In the genomic region with DNA sequence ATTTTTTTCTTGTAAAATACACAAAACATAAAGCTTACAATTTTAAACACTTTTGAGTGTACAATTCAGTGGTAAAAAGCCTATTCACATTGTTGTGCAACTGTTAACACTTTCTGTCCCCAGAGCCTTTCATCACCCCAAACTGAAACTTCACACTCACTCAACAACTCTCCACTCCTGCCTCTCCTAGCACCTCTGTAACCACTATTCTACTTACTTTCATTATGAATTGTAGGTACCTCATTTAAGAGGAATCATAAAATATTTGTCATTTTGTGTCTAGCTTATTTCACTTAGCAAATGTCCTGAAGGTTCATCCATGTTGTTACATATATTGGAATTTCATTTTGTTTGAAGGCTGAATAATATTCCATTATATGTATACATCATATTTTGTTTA, we compare ENCODE assay signal across 1 cellular context.
A peak's percentile ranks its signal among the peaks of the same experiment; 100 is the strongest.
TF ChIP-seq lines count a peak whose summit lies in the region.

No MANE protein-coding gene starts in this region.

TF ChIP-seq in GM12878, 131 proteins besides CTCF, POLR2A, EP300 and RAD21 (continued from another document and continues in another):
- TF ChIP-seq IKZF2 (IDR thresholded peaks at IDR 0.05) = peak; percentile 86 to 90
- TF ChIP-seq CHD2 (IDR thresholded peaks at IDR 0.05; ENCODE audit: borderline replicate concordance, low read depth, low read length) = no peak
- TF ChIP-seq RELA (IDR thresholded peaks at IDR 0.05; ENCODE audit: borderline replicate concordance, partially characterized antibody) = no peak
- TF ChIP-seq, protein P1, sequence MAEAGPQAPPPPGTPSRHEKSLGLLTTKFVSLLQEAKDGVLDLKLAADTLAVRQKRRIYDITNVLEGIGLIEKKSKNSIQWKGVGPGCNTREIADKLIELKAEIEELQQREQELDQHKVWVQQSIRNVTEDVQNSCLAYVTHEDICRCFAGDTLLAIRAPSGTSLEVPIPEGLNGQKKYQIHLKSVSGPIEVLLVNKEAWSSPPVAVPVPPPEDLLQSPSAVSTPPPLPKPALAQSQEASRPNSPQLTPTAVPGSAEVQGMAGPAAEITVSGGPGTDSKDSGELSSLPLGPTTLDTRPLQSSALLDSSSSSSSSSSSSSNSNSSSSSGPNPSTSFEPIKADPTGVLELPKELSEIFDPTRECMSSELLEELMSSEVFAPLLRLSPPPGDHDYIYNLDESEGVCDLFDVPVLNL (IDR thresholded peaks at IDR 0.05; ENCODE audit: low read depth, low read length) = no peak
- TF ChIP-seq ZNF207 (IDR thresholded peaks at IDR 0.05; ENCODE audit: borderline replicate concordance) = no peak
- no peak for TF ChIP-seq NFYA (IDR thresholded peaks at IDR 0.05; ENCODE audit: borderline replicate concordance, low read depth, low read length)
- no peak for TF ChIP-seq PAX5 (IDR thresholded peaks at IDR 0.05; ENCODE audit: borderline replicate concordance, low read depth, low read length)
- TF ChIP-seq, protein P2, sequence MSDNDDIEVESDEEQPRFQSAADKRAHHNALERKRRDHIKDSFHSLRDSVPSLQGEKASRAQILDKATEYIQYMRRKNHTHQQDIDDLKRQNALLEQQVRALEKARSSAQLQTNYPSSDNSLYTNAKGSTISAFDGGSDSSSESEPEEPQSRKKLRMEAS (IDR thresholded peaks at IDR 0.05; ENCODE audit: low read depth, low read length) = no peak
- TF ChIP-seq RUNX3 (IDR thresholded peaks at IDR 0.05; ENCODE audit: low read length) = peak; percentile 55
- no peak for TF ChIP-seq SREBF2 (IDR thresholded peaks at IDR 0.05; ENCODE audit: low read length)
- no peak for TF ChIP-seq TBL1XR1 (IDR thresholded peaks at IDR 0.05; ENCODE audit: low read depth, low read length)
- TF ChIP-seq SPI1 (IDR thresholded peaks at IDR 0.05; ENCODE audit: borderline replicate concordance, insufficient read depth, low read depth, low read length) = no peak
- TF ChIP-seq, protein P3, sequence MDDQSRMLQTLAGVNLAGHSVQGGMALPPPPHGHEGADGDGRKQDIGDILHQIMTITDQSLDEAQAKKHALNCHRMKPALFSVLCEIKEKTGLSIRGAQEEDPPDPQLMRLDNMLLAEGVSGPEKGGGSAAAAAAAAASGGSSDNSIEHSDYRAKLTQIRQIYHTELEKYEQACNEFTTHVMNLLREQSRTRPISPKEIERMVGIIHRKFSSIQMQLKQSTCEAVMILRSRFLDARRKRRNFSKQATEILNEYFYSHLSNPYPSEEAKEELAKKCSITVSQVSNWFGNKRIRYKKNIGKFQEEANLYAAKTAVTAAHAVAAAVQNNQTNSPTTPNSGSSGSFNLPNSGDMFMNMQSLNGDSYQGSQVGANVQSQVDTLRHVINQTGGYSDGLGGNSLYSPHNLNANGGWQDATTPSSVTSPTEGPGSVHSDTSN (IDR thresholded peaks at IDR 0.05; ENCODE audit: insufficient replicate concordance, low read depth, low read length) = no peak
- TF ChIP-seq SUZ12 (IDR thresholded peaks at IDR 0.05; ENCODE audit: unreplicated experiment) = no peak
- TF ChIP-seq, protein P4, sequence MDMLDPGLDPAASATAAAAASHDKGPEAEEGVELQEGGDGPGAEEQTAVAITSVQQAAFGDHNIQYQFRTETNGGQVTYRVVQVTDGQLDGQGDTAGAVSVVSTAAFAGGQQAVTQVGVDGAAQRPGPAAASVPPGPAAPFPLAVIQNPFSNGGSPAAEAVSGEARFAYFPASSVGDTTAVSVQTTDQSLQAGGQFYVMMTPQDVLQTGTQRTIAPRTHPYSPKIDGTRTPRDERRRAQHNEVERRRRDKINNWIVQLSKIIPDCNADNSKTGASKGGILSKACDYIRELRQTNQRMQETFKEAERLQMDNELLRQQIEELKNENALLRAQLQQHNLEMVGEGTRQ (IDR thresholded peaks at IDR 0.05; ENCODE audit: borderline replicate concordance, low read depth, low read length) = no peak
- TF ChIP-seq CBX5 (IDR thresholded peaks at IDR 0.05; ENCODE audit: low read depth) = no peak
- TF ChIP-seq, protein P5, sequence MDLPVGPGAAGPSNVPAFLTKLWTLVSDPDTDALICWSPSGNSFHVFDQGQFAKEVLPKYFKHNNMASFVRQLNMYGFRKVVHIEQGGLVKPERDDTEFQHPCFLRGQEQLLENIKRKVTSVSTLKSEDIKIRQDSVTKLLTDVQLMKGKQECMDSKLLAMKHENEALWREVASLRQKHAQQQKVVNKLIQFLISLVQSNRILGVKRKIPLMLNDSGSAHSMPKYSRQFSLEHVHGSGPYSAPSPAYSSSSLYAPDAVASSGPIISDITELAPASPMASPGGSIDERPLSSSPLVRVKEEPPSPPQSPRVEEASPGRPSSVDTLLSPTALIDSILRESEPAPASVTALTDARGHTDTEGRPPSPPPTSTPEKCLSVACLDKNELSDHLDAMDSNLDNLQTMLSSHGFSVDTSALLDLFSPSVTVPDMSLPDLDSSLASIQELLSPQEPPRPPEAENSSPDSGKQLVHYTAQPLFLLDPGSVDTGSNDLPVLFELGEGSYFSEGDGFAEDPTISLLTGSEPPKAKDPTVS (IDR thresholded peaks at IDR 0.05; ENCODE audit: low read depth, low read length) = no peak
- no peak for TF ChIP-seq SIN3A (IDR thresholded peaks at IDR 0.05; ENCODE audit: low read depth, low read length)
- TF ChIP-seq BRCA1 (IDR thresholded peaks at IDR 0.05; ENCODE audit: low read depth, low read length) = no peak
- TF ChIP-seq, protein P6, sequence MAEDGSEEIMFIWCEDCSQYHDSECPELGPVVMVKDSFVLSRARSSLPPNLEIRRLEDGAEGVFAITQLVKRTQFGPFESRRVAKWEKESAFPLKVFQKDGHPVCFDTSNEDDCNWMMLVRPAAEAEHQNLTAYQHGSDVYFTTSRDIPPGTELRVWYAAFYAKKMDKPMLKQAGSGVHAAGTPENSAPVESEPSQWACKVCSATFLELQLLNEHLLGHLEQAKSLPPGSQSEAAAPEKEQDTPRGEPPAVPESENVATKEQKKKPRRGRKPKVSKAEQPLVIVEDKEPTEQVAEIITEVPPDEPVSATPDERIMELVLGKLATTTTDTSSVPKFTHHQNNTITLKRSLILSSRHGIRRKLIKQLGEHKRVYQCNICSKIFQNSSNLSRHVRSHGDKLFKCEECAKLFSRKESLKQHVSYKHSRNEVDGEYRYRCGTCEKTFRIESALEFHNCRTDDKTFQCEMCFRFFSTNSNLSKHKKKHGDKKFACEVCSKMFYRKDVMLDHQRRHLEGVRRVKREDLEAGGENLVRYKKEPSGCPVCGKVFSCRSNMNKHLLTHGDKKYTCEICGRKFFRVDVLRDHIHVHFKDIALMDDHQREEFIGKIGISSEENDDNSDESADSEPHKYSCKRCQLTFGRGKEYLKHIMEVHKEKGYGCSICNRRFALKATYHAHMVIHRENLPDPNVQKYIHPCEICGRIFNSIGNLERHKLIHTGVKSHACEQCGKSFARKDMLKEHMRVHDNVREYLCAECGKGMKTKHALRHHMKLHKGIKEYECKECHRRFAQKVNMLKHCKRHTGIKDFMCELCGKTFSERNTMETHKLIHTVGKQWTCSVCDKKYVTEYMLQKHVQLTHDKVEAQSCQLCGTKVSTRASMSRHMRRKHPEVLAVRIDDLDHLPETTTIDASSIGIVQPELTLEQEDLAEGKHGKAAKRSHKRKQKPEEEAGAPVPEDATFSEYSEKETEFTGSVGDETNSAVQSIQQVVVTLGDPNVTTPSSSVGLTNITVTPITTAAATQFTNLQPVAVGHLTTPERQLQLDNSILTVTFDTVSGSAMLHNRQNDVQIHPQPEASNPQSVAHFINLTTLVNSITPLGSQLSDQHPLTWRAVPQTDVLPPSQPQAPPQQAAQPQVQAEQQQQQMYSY (CRISPR knock-in tag; IDR thresholded peaks at IDR 0.05) = no peak
- TF ChIP-seq CEBPB (IDR thresholded peaks at IDR 0.05; ENCODE audit: borderline replicate concordance in 1 of 2, low read depth in 2 of 2, low read length in 2 of 2) = no peak
- no peak for TF ChIP-seq CBX3 (IDR thresholded peaks at IDR 0.05; ENCODE audit: borderline replicate concordance, low read depth)
- no peak for TF ChIP-seq MYC (IDR thresholded peaks at IDR 0.05; ENCODE audit: insufficient read depth, insufficient read length, insufficient replicate concordance, low read length, severe bottlenecking)
- TF ChIP-seq DPF2 (IDR thresholded peaks at IDR 0.05) = peak; percentile 88
- TF ChIP-seq SIX5 (IDR thresholded peaks at IDR 0.05; ENCODE audit: low read depth, low read length, severe bottlenecking) = no peak
- no peak for TF ChIP-seq KLF5 (IDR thresholded peaks at IDR 0.05; ENCODE audit: partially characterized antibody)
- TF ChIP-seq YBX1 (IDR thresholded peaks at IDR 0.05) = no peak
- TF ChIP-seq, protein P7, sequence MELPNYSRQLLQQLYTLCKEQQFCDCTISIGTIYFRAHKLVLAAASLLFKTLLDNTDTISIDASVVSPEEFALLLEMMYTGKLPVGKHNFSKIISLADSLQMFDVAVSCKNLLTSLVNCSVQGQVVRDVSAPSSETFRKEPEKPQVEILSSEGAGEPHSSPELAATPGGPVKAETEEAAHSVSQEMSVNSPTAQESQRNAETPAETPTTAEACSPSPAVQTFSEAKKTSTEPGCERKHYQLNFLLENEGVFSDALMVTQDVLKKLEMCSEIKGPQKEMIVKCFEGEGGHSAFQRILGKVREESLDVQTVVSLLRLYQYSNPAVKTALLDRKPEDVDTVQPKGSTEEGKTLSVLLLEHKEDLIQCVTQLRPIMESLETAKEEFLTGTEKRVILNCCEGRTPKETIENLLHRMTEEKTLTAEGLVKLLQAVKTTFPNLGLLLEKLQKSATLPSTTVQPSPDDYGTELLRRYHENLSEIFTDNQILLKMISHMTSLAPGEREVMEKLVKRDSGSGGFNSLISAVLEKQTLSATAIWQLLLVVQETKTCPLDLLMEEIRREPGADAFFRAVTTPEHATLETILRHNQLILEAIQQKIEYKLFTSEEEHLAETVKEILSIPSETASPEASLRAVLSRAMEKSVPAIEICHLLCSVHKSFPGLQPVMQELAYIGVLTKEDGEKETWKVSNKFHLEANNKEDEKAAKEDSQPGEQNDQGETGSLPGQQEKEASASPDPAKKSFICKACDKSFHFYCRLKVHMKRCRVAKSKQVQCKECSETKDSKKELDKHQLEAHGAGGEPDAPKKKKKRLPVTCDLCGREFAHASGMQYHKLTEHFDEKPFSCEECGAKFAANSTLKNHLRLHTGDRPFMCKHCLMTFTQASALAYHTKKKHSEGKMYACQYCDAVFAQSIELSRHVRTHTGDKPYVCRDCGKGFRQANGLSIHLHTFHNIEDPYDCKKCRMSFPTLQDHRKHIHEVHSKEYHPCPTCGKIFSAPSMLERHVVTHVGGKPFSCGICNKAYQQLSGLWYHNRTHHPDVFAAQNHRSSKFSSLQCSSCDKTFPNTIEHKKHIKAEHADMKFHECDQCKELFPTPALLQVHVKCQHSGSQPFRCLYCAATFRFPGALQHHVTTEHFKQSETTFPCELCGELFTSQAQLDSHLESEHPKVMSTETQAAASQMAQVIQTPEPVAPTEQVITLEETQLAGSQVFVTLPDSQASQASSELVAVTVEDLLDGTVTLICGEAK (IDR thresholded peaks at IDR 0.05; ENCODE audit: borderline replicate concordance) = no peak
- TF ChIP-seq, protein P8, sequence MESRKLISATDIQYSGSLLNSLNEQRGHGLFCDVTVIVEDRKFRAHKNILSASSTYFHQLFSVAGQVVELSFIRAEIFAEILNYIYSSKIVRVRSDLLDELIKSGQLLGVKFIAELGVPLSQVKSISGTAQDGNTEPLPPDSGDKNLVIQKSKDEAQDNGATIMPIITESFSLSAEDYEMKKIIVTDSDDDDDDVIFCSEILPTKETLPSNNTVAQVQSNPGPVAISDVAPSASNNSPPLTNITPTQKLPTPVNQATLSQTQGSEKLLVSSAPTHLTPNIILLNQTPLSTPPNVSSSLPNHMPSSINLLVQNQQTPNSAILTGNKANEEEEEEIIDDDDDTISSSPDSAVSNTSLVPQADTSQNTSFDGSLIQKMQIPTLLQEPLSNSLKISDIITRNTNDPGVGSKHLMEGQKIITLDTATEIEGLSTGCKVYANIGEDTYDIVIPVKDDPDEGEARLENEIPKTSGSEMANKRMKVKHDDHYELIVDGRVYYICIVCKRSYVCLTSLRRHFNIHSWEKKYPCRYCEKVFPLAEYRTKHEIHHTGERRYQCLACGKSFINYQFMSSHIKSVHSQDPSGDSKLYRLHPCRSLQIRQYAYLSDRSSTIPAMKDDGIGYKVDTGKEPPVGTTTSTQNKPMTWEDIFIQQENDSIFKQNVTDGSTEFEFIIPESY (IDR thresholded peaks at IDR 0.05) = no peak
- no peak for TF ChIP-seq STAT1 (conservative IDR thresholded peaks at IDR 0.05)
- no peak for TF ChIP-seq HCFC1 (IDR thresholded peaks at IDR 0.05; ENCODE audit: low read length)
- TF ChIP-seq STAT3 (IDR thresholded peaks at IDR 0.05; ENCODE audit: low read depth, low read length) = no peak
- peak; percentile 42 for TF ChIP-seq SMAD1 (IDR thresholded peaks at IDR 0.05; ENCODE audit: low read depth, partially characterized antibody)
- no peak for TF ChIP-seq RAD51 (IDR thresholded peaks at IDR 0.05)
- no peak for TF ChIP-seq ESRRA (IDR thresholded peaks at IDR 0.05; ENCODE audit: low read length)
- no peak for TF ChIP-seq SP1 (IDR thresholded peaks at IDR 0.05; ENCODE audit: low read depth, low read length)
- no peak for TF ChIP-seq ZNF622 (IDR thresholded peaks at IDR 0.05)
- no peak for TF ChIP-seq ZNF384 (IDR thresholded peaks at IDR 0.05; ENCODE audit: borderline replicate concordance, low read depth, low read length)
- TF ChIP-seq NBN (IDR thresholded peaks at IDR 0.05) = peak; percentile 62; the same call in 1 of the 2 replicates
- no peak for TF ChIP-seq RB1 (IDR thresholded peaks at IDR 0.05; ENCODE audit: borderline replicate concordance)
- no peak for TF ChIP-seq LARP7 (IDR thresholded peaks at IDR 0.05)
- TF ChIP-seq, protein P9, sequence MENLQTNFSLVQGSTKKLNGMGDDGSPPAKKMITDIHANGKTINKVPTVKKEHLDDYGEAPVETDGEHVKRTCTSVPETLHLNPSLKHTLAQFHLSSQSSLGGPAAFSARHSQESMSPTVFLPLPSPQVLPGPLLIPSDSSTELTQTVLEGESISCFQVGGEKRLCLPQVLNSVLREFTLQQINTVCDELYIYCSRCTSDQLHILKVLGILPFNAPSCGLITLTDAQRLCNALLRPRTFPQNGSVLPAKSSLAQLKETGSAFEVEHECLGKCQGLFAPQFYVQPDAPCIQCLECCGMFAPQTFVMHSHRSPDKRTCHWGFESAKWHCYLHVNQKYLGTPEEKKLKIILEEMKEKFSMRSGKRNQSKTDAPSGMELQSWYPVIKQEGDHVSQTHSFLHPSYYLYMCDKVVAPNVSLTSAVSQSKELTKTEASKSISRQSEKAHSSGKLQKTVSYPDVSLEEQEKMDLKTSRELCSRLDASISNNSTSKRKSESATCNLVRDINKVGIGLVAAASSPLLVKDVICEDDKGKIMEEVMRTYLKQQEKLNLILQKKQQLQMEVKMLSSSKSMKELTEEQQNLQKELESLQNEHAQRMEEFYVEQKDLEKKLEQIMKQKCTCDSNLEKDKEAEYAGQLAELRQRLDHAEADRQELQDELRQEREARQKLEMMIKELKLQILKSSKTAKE (IDR thresholded peaks at IDR 0.05; ENCODE audit: low read depth, poor library complexity, severe bottlenecking) = peak; percentile 70
- TF ChIP-seq NR2F1 (conservative IDR thresholded peaks at IDR 0.05) = 0 out of 2 replicates have a peak, but pooled peaks have one; percentile 17
- no peak for TF ChIP-seq HDAC6 (IDR thresholded peaks at IDR 0.05; ENCODE audit: unreplicated experiment)
- TF ChIP-seq NFIC (IDR thresholded peaks at IDR 0.05; ENCODE audit: low read depth, low read length) = no peak
- TF ChIP-seq IKZF1 (conservative IDR thresholded peaks at IDR 0.05) = peak; percentile 54
- no peak for TF ChIP-seq ZZZ3 (IDR thresholded peaks at IDR 0.05; ENCODE audit: control insufficient read depth, insufficient read length, low read depth)
